1 cellular context compared by ENCODE assay signal in genomic region chr9:136839229-136840139, GRCh38.
TF ChIP-seq lines count a peak whose summit lies in the region.

No MANE protein-coding gene starts in this region.

TF ChIP-seq in GM23338, 12 proteins besides CTCF, POLR2A, EP300 and RAD21 (continued from another document):
- TF ChIP-seq, protein P1, sequence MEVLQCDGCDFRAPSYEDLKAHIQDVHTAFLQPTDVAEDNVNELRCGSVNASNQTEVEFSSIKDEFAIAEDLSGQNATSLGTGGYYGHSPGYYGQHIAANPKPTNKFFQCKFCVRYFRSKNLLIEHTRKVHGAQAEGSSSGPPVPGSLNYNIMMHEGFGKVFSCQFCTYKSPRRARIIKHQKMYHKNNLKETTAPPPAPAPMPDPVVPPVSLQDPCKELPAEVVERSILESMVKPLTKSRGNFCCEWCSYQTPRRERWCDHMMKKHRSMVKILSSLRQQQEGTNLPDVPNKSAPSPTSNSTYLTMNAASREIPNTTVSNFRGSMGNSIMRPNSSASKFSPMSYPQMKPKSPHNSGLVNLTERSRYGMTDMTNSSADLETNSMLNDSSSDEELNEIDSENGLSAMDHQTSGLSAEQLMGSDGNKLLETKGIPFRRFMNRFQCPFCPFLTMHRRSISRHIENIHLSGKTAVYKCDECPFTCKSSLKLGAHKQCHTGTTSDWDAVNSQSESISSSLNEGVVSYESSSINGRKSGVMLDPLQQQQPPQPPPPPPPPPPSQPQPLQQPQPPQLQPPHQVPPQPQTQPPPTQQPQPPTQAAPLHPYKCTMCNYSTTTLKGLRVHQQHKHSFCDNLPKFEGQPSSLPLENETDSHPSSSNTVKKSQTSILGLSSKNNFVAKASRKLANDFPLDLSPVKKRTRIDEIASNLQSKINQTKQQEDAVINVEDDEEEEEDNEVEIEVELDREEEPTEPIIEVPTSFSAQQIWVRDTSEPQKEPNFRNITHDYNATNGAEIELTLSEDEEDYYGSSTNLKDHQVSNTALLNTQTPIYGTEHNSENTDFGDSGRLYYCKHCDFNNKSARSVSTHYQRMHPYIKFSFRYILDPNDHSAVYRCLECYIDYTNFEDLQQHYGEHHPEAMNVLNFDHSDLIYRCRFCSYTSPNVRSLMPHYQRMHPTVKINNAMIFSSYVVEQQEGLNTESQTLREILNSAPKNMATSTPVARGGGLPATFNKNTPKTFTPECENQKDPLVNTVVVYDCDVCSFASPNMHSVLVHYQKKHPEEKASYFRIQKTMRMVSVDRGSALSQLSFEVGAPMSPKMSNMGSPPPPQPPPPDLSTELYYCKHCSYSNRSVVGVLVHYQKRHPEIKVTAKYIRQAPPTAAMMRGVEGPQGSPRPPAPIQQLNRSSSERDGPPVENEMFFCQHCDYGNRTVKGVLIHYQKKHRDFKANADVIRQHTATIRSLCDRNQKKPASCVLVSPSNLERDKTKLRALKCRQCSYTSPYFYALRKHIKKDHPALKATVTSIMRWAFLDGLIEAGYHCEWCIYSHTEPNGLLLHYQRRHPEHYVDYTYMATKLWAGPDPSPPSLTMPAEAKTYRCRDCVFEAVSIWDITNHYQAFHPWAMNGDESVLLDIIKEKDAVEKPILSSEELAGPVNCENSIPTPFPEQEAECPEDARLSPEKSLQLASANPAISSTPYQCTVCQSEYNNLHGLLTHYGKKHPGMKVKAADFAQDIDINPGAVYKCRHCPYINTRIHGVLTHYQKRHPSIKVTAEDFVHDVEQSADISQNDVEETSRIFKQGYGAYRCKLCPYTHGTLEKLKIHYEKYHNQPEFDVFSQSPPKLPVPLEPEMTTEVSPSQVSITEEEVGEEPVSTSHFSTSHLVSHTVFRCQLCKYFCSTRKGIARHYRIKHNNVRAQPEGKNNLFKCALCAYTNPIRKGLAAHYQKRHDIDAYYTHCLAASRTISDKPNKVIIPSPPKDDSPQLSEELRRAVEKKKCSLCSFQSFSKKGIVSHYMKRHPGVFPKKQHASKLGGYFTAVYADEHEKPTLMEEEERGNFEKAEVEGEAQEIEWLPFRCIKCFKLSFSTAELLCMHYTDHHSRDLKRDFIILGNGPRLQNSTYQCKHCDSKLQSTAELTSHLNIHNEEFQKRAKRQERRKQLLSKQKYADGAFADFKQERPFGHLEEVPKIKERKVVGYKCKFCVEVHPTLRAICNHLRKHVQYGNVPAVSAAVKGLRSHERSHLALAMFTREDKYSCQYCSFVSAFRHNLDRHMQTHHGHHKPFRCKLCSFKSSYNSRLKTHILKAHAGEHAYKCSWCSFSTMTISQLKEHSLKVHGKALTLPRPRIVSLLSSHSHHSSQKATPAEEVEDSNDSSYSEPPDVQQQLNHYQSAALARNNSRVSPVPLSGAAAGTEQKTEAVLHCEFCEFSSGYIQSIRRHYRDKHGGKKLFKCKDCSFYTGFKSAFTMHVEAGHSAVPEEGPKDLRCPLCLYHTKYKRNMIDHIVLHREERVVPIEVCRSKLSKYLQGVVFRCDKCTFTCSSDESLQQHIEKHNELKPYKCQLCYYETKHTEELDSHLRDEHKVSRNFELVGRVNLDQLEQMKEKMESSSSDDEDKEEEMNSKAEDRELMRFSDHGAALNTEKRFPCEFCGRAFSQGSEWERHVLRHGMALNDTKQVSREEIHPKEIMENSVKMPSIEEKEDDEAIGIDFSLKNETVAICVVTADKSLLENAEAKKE (CRISPR knock-in tag; IDR thresholded peaks at IDR 0.05): no peak
- TF ChIP-seq NANOG (IDR thresholded peaks at IDR 0.05; ENCODE audit: borderline replicate concordance) (no peak), ZNF114 (CRISPR knock-in tag; IDR thresholded peaks at IDR 0.05) (no peak), EZH2phosphoT487 (IDR thresholded peaks at IDR 0.05; ENCODE audit: unreplicated experiment) (no peak), POLR2AphosphoS5 (IDR thresholded peaks at IDR 0.05; ENCODE audit: low read depth) (no peak), STAT1 (IDR thresholded peaks at IDR 0.05; ENCODE audit: unreplicated experiment) (no peak)
- TF ChIP-seq, protein P2, sequence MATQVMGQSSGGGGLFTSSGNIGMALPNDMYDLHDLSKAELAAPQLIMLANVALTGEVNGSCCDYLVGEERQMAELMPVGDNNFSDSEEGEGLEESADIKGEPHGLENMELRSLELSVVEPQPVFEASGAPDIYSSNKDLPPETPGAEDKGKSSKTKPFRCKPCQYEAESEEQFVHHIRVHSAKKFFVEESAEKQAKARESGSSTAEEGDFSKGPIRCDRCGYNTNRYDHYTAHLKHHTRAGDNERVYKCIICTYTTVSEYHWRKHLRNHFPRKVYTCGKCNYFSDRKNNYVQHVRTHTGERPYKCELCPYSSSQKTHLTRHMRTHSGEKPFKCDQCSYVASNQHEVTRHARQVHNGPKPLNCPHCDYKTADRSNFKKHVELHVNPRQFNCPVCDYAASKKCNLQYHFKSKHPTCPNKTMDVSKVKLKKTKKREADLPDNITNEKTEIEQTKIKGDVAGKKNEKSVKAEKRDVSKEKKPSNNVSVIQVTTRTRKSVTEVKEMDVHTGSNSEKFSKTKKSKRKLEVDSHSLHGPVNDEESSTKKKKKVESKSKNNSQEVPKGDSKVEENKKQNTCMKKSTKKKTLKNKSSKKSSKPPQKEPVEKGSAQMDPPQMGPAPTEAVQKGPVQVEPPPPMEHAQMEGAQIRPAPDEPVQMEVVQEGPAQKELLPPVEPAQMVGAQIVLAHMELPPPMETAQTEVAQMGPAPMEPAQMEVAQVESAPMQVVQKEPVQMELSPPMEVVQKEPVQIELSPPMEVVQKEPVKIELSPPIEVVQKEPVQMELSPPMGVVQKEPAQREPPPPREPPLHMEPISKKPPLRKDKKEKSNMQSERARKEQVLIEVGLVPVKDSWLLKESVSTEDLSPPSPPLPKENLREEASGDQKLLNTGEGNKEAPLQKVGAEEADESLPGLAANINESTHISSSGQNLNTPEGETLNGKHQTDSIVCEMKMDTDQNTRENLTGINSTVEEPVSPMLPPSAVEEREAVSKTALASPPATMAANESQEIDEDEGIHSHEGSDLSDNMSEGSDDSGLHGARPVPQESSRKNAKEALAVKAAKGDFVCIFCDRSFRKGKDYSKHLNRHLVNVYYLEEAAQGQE (IDR thresholded peaks at IDR 0.05; ENCODE audit: unreplicated experiment): no peak
- TF ChIP-seq, protein P3, sequence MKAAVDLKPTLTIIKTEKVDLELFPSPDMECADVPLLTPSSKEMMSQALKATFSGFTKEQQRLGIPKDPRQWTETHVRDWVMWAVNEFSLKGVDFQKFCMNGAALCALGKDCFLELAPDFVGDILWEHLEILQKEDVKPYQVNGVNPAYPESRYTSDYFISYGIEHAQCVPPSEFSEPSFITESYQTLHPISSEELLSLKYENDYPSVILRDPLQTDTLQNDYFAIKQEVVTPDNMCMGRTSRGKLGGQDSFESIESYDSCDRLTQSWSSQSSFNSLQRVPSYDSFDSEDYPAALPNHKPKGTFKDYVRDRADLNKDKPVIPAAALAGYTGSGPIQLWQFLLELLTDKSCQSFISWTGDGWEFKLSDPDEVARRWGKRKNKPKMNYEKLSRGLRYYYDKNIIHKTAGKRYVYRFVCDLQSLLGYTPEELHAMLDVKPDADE (IDR thresholded peaks at IDR 0.05): no peak
